In genomic region chr1:67429528-67430357, GRCh38 we compare ENCODE assay signal across 8 cellular contexts. TPM values are rescaled to one million over a fixed set of nuclear protein-coding genes. Genes with fewer than 3 reads are reported as not detected.
DNase-seq lines count a peak whose midpoint lies in the region; ATAC-seq and TF ChIP-seq lines count a peak whose summit lies in the region.

No MANE protein-coding gene starts in this region.

- H3K4me3 ChIP-seq in ascending aorta (peak overlapping the region; percentile 83 to 88), iPS-18a (ENCODE audit: low read length) (peak overlapping the region; percentile 100), skeletal muscle tissue (ENCODE audit: low read length in 3 of 3) (peak overlapping the region; percentile 93 to 96 (median 96))

- ATAC-seq in GM18511 (IDR thresholded peaks at IDR 0.05; ENCODE audit: unreplicated experiment) (peak; percentile 3), HG02840 (IDR thresholded peaks at IDR 0.05; ENCODE audit: low FRiP score, unreplicated experiment) (peak; percentile 8), GM21576 (IDR thresholded peaks at IDR 0.05; ENCODE audit: unreplicated experiment) (no peak), GM18873 (IDR thresholded peaks at IDR 0.05; ENCODE audit: low FRiP score, unreplicated experiment) (no peak)

- H3K4me1 ChIP-seq in ascending aorta (peaks cover 0 to 32% of the 10 kb centered on the region in 2 donors), iPS-18a (ENCODE audit: control insufficient read depth, low read depth, low read length) (peaks cover 23% of the 10 kb centered on the region), skeletal muscle tissue (ENCODE audit: control insufficient read depth in 3 of 3, insufficient read depth in 3 of 3, low read length in 3 of 3) (peaks cover 19 to 37% (median 22%) of the 10 kb centered on the region in 3 donors)

- DNase-seq in RKO (ENCODE audit: low spot score) (peak; percentile 29), ascending aorta (ENCODE audit: low spot score in 2 of 2) (peak in 1 of 2 donors; percentile 65)

- H3K9me3 ChIP-seq in ascending aorta (no peaks in the 10 kb centered on the region), iPS-18a (ENCODE audit: control insufficient read depth, low read depth, low read length) (no peaks in the 10 kb centered on the region), skeletal muscle tissue (ENCODE audit: control insufficient read depth in 3 of 3, low read length in 3 of 3) (no peaks in the 10 kb centered on the region)

- peak overlapping the region; percentile 94 to 98 for H3K27ac ChIP-seq in ascending aorta
- H3K27ac ChIP-seq in iPS-18a (ENCODE audit: low read length) = peak overlapping the region; percentile 80
- H3K27ac ChIP-seq in skeletal muscle tissue (ENCODE audit: low read depth, low read length) = peak overlapping the region; percentile 99

- no peaks in the 10 kb centered on the region for H3K27me3 ChIP-seq in ascending aorta
- H3K27me3 ChIP-seq in iPS-18a (ENCODE audit: control insufficient read depth, insufficient read depth, low read length) = no peaks in the 10 kb centered on the region
- no peaks in the 10 kb centered on the region for H3K27me3 ChIP-seq in skeletal muscle tissue (ENCODE audit: control insufficient read depth in 3 of 3, insufficient read depth in 3 of 3, low read length in 3 of 3)

- peaks cover 3 to 12% of the 10 kb centered on the region in 2 donors for H3K36me3 ChIP-seq in ascending aorta
- peaks cover 30% of the 10 kb centered on the region for H3K36me3 ChIP-seq in iPS-18a (ENCODE audit: control insufficient read depth, low read depth, low read length)
- H3K36me3 ChIP-seq in skeletal muscle tissue (ENCODE audit: control insufficient read depth in 3 of 3, insufficient read depth in 3 of 3, low read length in 3 of 3) = peaks cover 11% of the 10 kb centered on the region in 3 donors

- peak overlapping the region; percentile 97 for H3K9ac ChIP-seq in iPS-18a (ENCODE audit: low read length)
- H3K9ac ChIP-seq in skeletal muscle tissue (ENCODE audit: low read depth in 1 of 3, low read length in 3 of 3) = peak overlapping the region; percentile 90 to 99 (median 92)

- no peak for TF ChIP-seq CTCF in ascending aorta (IDR thresholded peaks at IDR 0.05)

- intact Hi-C loops in ascending aorta (cut with DNase I) = loop anchor here (2.0 to 10.0 kb wide), 7 partner anchors 31 to 505 kb away; partner anchors contain the start of genes DNAI4, GADD45A and MIER1

RNA-seq across cellular contexts. Expression of gene SERBP1, which starts 0.5 kb away (rescaled TPM):
- total RNA-seq in ascending aorta (125 TPM), skeletal muscle tissue (187 TPM)

Comparison
In these comparisons a context has a peak if more than half of its experiments do, and no peak if none do; other contexts are left out.
1. ATAC-seq: peak in GM18511 (single experiment) and HG02840 (single experiment); none in GM21576 (single experiment) and GM18873 (single experiment).
2. Peak in every context shown above with its lines, with median percentiles within 50 percentile points of each other: H3K27ac ChIP-seq and H3K4me3 ChIP-seq.